ENCODE assay signal across 8 cellular contexts in genomic region chr2:41869542-41870256, GRCh38.
A peak's percentile ranks its signal among the peaks of the same experiment; 100 is the strongest.
DNase-seq lines count a peak whose midpoint lies in the region; TF ChIP-seq lines count a peak whose summit lies in the region.

No MANE protein-coding gene starts in this region.

- peak; percentile 43 for DNase-seq in GDM1 (lab: John Stamatoyannopoulos, UW)
- DNase-seq in HEK293T (ENCODE audit: extremely low spot score): peak; percentile 81
- peak; percentile 48 for DNase-seq in NCI-H460 (ENCODE audit: extremely low read depth, low read depth)
- peak; percentile 73 for DNase-seq in activated CD4-positive, alpha-beta memory T cell treated with anti-CD3 and anti-CD28 coated beads, Interleukin-2, amount 10 ng/mL, durations not matched to agents 7 days and 5 days
- peak; percentile 59 for DNase-seq in effector CD4-positive, alpha-beta T cell
- peak; percentile 56 to 77 for DNase-seq in lung microvascular endothelial cell (ENCODE audit: low read depth in 2 of 2)
- DNase-seq in stimulated activated CD8-positive, alpha-beta memory T cell treated with anti-CD3 and anti-CD28 coated beads, Interleukin-15, amount 100 ng/mL, for 24 hours (ENCODE audit: low read depth): peak; percentile 44
- no peak for DNase-seq in cortex of kidney (lab: John Stamatoyannopoulos, UW)

- no peaks in the 10 kb centered on the region for H3K36me3 Mint-ChIP-seq in activated CD4-positive, alpha-beta memory T cell treated with anti-CD3 and anti-CD28 coated beads, Interleukin-2, amount 10 ng/mL, durations not matched to agents 7 days and 5 days (ENCODE audit: low read depth)

- no peak overlapping the region for H3K27ac Mint-ChIP-seq in activated CD4-positive, alpha-beta memory T cell treated with anti-CD3 and anti-CD28 coated beads, Interleukin-2, amount 10 ng/mL, durations not matched to agents 7 days and 5 days

- POLR2A ChIA-PET in HEK293T (lab: Yijun Ruan, JAX): interaction anchor here (0.9 to 1.9 kb wide), 3 partner anchors 177 to 216 kb away, joined by 5 to 10 read pairs (median 6); partner anchors contain the start of gene PKDCC
- POLR2A ChIA-PET in activated CD4-positive, alpha-beta memory T cell treated with anti-CD3 and anti-CD28 coated beads, Interleukin-2, amount 10 ng/mL, durations not matched to agents 7 days and 5 days (lab: Charles Lee): interaction anchor here (0.6 to 2.0 kb wide), 3 partner anchors 26 to 217 kb away, joined by 3 to 7 read pairs (median 6); no protein-coding TSS in a partner anchor

- H3K9me3 Mint-ChIP-seq in activated CD4-positive, alpha-beta memory T cell treated with anti-CD3 and anti-CD28 coated beads, Interleukin-2, amount 10 ng/mL, durations not matched to agents 7 days and 5 days: no peaks in the 10 kb centered on the region

- H3K27me3 Mint-ChIP-seq in activated CD4-positive, alpha-beta memory T cell treated with anti-CD3 and anti-CD28 coated beads, Interleukin-2, amount 10 ng/mL, durations not matched to agents 7 days and 5 days: peaks cover 16% of the 10 kb centered on the region

- CTCF ChIA-PET in HEK293T (lab: Yijun Ruan, JAX): interaction anchor here (0.5 to 8.8 kb wide), 22 partner anchors 10 to 1579 kb away, joined by 3 to 143 read pairs (median 4); no protein-coding TSS in a partner anchor
- CTCF ChIA-PET in activated CD4-positive, alpha-beta memory T cell treated with anti-CD3 and anti-CD28 coated beads, Interleukin-2, amount 10 ng/mL, durations not matched to agents 7 days and 5 days (lab: Charles Lee): interaction anchor here (1.0 to 8.1 kb wide), 16 partner anchors 9 to 490 kb away, joined by 3 to 278 read pairs (median 4); partner anchors contain the start of gene PKDCC

- peaks cover 18% of the 10 kb centered on the region for H3K4me1 Mint-ChIP-seq in activated CD4-positive, alpha-beta memory T cell treated with anti-CD3 and anti-CD28 coated beads, Interleukin-2, amount 10 ng/mL, durations not matched to agents 7 days and 5 days

- no peak overlapping the region for H3K4me3 Mint-ChIP-seq in activated CD4-positive, alpha-beta memory T cell treated with anti-CD3 and anti-CD28 coated beads, Interleukin-2, amount 10 ng/mL, durations not matched to agents 7 days and 5 days

TF ChIP-seq in HEK293T, 16 proteins besides CTCF, POLR2A, EP300 and RAD21:
- no peak for TF ChIP-seq FOXM1 (IDR thresholded peaks at IDR 0.05; ENCODE audit: borderline replicate concordance)
- TF ChIP-seq TARDBP (IDR thresholded peaks at IDR 0.05): no peak
- no peak for TF ChIP-seq ARNT (IDR thresholded peaks at IDR 0.05)
- TF ChIP-seq LEF1 (IDR thresholded peaks at IDR 0.05; ENCODE audit: borderline replicate concordance): no peak
- TF ChIP-seq ZNF384 (IDR thresholded peaks at IDR 0.05): no peak
- TF ChIP-seq, protein P1, sequence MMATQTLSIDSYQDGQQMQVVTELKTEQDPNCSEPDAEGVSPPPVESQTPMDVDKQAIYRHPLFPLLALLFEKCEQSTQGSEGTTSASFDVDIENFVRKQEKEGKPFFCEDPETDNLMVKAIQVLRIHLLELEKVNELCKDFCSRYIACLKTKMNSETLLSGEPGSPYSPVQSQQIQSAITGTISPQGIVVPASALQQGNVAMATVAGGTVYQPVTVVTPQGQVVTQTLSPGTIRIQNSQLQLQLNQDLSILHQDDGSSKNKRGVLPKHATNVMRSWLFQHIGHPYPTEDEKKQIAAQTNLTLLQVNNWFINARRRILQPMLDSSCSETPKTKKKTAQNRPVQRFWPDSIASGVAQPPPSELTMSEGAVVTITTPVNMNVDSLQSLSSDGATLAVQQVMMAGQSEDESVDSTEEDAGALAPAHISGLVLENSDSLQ (IDR thresholded peaks at IDR 0.05): no peak
- no peak for TF ChIP-seq SP1 (IDR thresholded peaks at IDR 0.05)
- TF ChIP-seq HDGF (IDR thresholded peaks at IDR 0.05; ENCODE audit: borderline replicate concordance): no peak
- no peak for TF ChIP-seq FOXA1 (IDR thresholded peaks at IDR 0.05)
- no peak for TF ChIP-seq FOXK2 (IDR thresholded peaks at IDR 0.05)
- TF ChIP-seq SUZ12 (IDR thresholded peaks at IDR 0.05): no peak
- no peak for TF ChIP-seq L3MBTL2 (conservative IDR thresholded peaks at IDR 0.05)
- no peak for TF ChIP-seq ELF4 (IDR thresholded peaks at IDR 0.05)
- no peak for TF ChIP-seq NFRKB (IDR thresholded peaks at IDR 0.05)
- TF ChIP-seq BHLHE40 (IDR thresholded peaks at IDR 0.05; ENCODE audit: borderline replicate concordance): no peak
- no peak for TF ChIP-seq CTBP1 (IDR thresholded peaks at IDR 0.05; ENCODE audit: borderline replicate concordance)
